ENCODE assay signal across 1 cellular context in the genomic region with DNA sequence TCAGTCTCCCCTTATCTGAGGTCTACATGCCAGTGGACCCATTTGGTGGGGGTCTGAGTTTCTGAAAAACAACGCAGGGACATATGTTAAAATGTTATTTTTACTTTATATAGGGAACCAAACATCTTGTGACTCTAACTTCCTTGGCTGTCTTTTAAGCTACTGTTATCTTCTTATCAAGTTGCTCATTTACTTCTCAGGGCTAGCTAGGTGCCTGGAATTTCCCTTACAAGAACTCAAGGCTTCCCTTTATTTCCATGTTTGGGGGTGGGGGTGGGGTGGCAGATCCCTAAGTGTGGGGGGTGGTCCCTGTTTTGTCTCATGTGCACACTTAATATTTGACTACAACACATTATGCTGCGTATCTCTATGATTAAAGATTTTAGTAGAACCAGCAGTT.
TF ChIP-seq lines count a peak whose summit lies in the region.

No MANE protein-coding gene starts in this region.

TF ChIP-seq in endothelial cell of umbilical vein, 7 proteins besides CTCF, POLR2A, EP300 and RAD21:
- no peak for TF ChIP-seq EZH2 (IDR thresholded peaks at IDR 0.05; ENCODE audit: borderline replicate concordance, low read depth, low read length, severe bottlenecking)
- no peak for TF ChIP-seq POLR2AphosphoS5 (IDR thresholded peaks at IDR 0.05; ENCODE audit: insufficient read depth, low read depth, low read length)
- TF ChIP-seq MYC (IDR thresholded peaks at IDR 0.05; ENCODE audit: low read depth, low read length): no peak
- no peak for TF ChIP-seq GATA2 (IDR thresholded peaks at IDR 0.05; ENCODE audit: insufficient read depth, insufficient read length, low read depth, low read length)
- TF ChIP-seq JUN (IDR thresholded peaks at IDR 0.05; ENCODE audit: borderline replicate concordance, insufficient read depth, insufficient read length, low read depth): no peak
- TF ChIP-seq FOS (IDR thresholded peaks at IDR 0.05; ENCODE audit: borderline replicate concordance, insufficient read depth, low read length): no peak
- TF ChIP-seq, protein P1, sequence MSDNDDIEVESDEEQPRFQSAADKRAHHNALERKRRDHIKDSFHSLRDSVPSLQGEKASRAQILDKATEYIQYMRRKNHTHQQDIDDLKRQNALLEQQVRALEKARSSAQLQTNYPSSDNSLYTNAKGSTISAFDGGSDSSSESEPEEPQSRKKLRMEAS (IDR thresholded peaks at IDR 0.05; ENCODE audit: insufficient read depth, insufficient read length): no peak
